ENCODE assay signal across 12 cellular contexts in the genomic region with DNA sequence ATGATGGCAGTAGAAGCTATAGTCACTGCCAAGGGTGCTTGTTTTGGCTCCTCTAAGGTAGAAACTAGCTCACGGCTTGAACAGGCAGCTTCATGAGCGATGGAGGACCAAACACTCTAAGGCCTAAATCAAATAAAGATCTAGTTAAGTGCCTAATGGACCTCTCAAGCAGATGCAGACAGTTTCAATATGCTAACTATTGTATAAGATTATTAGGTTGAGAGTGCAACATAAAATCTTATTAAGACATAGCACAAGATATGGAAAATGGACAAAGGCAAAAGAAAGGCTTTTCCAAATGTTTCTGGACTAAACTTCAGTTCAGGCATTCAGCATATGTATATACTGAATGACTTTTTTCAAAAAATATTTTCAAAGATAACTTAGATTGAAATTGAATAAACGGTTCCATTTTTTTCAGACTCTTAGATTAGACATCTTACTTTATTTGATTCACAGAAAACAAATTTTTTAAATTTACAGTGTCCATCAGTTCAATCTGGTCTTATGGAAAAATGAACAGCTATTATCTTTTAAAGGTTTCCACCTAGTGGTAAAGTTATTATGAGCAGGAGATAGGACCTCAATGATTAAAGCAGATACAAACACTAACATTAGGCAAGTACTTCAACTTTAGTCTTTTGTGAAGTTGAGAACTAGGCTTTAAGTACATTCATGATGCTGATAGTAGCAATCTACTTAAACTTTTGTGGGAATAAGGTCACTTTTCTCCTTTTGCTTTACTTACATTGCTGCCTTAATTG.
DNase-seq lines count a peak whose midpoint lies in the region; ATAC-seq and TF ChIP-seq lines count a peak whose summit lies in the region.
"Had no signal": no experiment of that assay in that cellular context is flagged by ENCODE, and none has a peak within 500 bp of the region (broad histone marks: within the 10 kb centered on the region; RNA-seq: fewer than 3 reads in every experiment).

No MANE protein-coding gene starts in this region.

- peak; percentile 43 for ATAC-seq in foreskin keratinocyte
- no peak for ATAC-seq in HG02981 (IDR thresholded peaks at IDR 0.05; ENCODE audit: unreplicated experiment)
- ATAC-seq: left lung had no signal

- no peaks in the 10 kb centered on the region for H4K20me1 ChIP-seq in GM23248 (ENCODE audit: insufficient read depth)
- H4K20me1 ChIP-seq in OCI-LY3 (ENCODE audit: insufficient read depth, low read length), result no peaks in the 10 kb centered on the region

- no peaks in the 10 kb centered on the region for H3F3A ChIP-seq in GM23248 (ENCODE audit: insufficient read depth)

- H3K9ac ChIP-seq in GM23248, result no peak overlapping the region
- no peak overlapping the region for H3K9ac ChIP-seq in OCI-LY3 (ENCODE audit: low read length)

- H3K9me2 ChIP-seq in GM23248 (ENCODE audit: insufficient read depth), result no peaks in the 10 kb centered on the region

- H2AFZ ChIP-seq in GM23248 (no peak overlapping the region), OCI-LY3 (ENCODE audit: low read depth, low read length) (no peak overlapping the region)

- H3K4me1 ChIP-seq in GM23248 (ENCODE audit: insufficient read depth) (no peaks in the 10 kb centered on the region), OCI-LY3 (ENCODE audit: low read length) (no peaks in the 10 kb centered on the region), foreskin keratinocyte (no peaks in the 10 kb centered on the region)
- H3K4me1 ChIP-seq: left lung had no signal

- H3K27me3 ChIP-seq in GM23248 (replicated peaks; ENCODE audit: insufficient read depth), result no peaks in the 10 kb centered on the region
- H3K27me3 ChIP-seq in OCI-LY3 (ENCODE audit: low read depth, low read length), result no peaks in the 10 kb centered on the region
- no peaks in the 10 kb centered on the region for H3K27me3 ChIP-seq in foreskin keratinocyte
- H3K27me3 ChIP-seq: left lung, MG63 had no signal

- no peak overlapping the region for H3K27ac ChIP-seq in GM23248
- no peak overlapping the region for H3K27ac ChIP-seq in OCI-LY3 (ENCODE audit: low read length)
- no peak overlapping the region for H3K27ac ChIP-seq in foreskin keratinocyte
- H3K27ac ChIP-seq: left lung had no signal

- H3K9me3 ChIP-seq in GM23248 (ENCODE audit: low read depth), result no peaks in the 10 kb centered on the region
- no peaks in the 10 kb centered on the region for H3K9me3 ChIP-seq in OCI-LY3 (ENCODE audit: insufficient read depth, low read length)
- H3K9me3 ChIP-seq: left lung, MG63 had no signal

- H3K36me3 ChIP-seq in GM23248 (ENCODE audit: low read depth) (no peaks in the 10 kb centered on the region), OCI-LY3 (replicated peaks; ENCODE audit: low read depth, low read length) (no peaks in the 10 kb centered on the region)
- H3K36me3 ChIP-seq: left lung, MG63 had no signal

- H3K4me3 ChIP-seq in GM23248 (no peak overlapping the region), OCI-LY3 (ENCODE audit: low read length) (no peak overlapping the region)
- H3K4me3 ChIP-seq: left lung, MG63 had no signal

- no peak overlapping the region for H3K4me2 ChIP-seq in GM23248 (ENCODE audit: unreplicated experiment)
- no peak overlapping the region for H3K4me2 ChIP-seq in OCI-LY3 (ENCODE audit: low read length)

- in situ Hi-C loops in GM23248 (cut with MboI), result no loop called here

- DNase-seq in DMS 273 treated with DMSO at 0.1 percent for 48 hours (lab: John Stamatoyannopoulos, UW), result peak; percentile 62
- peak; percentile 4 for DNase-seq in GM23248
- DNase-seq in foreskin keratinocyte, result peak in 1 of 2 donors; percentile 24
- no peak for DNase-seq in DMS153 treated with DMSO at 0.1 percent for 48 hours (lab: John Stamatoyannopoulos, UW; ENCODE audit: unreplicated experiment)
- DNase-seq in HUDEP-2 (lab: John Stamatoyannopoulos, UW; ENCODE audit: unreplicated experiment in 76 of 76), result no peak
- no peak for DNase-seq in ureter (ENCODE audit: low spot score)
- DNase-seq: activated CD8-positive, alpha-beta memory T cell treated with anti-CD3 and anti-CD28 coated beads, Interleukin-2, amount 50 U/mL, for 4 hours; dermis blood vessel endothelial cell; left lung; MG63 had no signal

- peak; percentile 37 for TF ChIP-seq CTCF in OCI-LY3 (IDR thresholded peaks at IDR 0.05; ENCODE audit: low read depth, low read length)
- peak; percentile 52 for TF ChIP-seq CTCF in foreskin keratinocyte (conservative IDR thresholded peaks at IDR 0.05)

- 13 to 20% methylated on average over 3 of the region's 3 CpGs for WGBS in GM23248 (ENCODE audit: low coverage in 1 of 2, low lambda C conversion rate in 2 of 2, missing lambda C conversion rate in 2 of 2), 2 experiments

- H3K79me2 ChIP-seq in GM23248 (ENCODE audit: insufficient read depth) (no peaks in the 10 kb centered on the region), OCI-LY3 (ENCODE audit: low read length) (no peaks in the 10 kb centered on the region)

Comparison
In these comparisons a context has a peak if more than half of its experiments do, and no peak if none do; other contexts are left out.
1. DNase-seq: peak in DMS 273 treated with DMSO at 0.1 percent for 48 hours (single experiment) and GM23248 (single experiment); none in DMS153 treated with DMSO at 0.1 percent for 48 hours (single experiment), HUDEP-2 (0 of 76) and ureter (single experiment).